Comparison of ENCODE assay signal across 8 cellular contexts in the genomic region with DNA sequence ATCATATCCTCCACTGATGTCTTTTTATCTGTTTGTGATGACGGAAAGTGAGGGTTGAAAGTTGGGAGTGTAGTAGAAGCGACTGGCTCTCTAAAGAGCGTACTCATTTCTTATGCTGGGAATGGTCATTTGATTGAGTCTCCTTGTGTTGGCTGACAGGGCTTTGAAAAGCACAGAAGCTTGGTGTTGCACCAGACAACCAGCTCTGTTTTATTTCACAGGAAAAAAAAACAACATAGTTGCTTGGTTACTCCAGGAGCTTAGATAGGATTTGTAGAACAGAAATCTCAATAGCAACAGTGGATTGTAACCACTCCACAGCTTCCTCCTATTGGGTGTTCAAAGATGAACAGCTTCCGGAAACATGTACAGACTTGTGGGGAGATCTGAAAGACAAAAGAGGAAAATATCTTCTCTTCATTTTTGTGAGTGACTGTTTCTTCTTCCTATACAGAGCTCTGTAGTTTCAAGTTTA. TPM values are rescaled to one million over a fixed set of nuclear protein-coding genes. Genes with fewer than 3 reads are reported as not detected.
DNase-seq lines count a peak whose midpoint lies in the region; ATAC-seq and TF ChIP-seq lines count a peak whose summit lies in the region.

No MANE protein-coding gene starts in this region.

- H3K36me3 ChIP-seq in breast epithelium = no peaks in the 10 kb centered on the region
- peaks cover under 1 to 13% (median 5%) of the 10 kb centered on the region in 4 donors for H3K36me3 ChIP-seq in liver (ENCODE audit: control insufficient read depth in 4 of 4, insufficient read depth in 3 of 4, low read depth in 1 of 4, low read length in 3 of 4)
- H3K36me3 ChIP-seq in tibial nerve = peaks cover 0 to 19% (median 0%) of the 10 kb centered on the region in 3 donors

- H3K9me3 ChIP-seq in breast epithelium (no peaks in the 10 kb centered on the region), liver (ENCODE audit: control insufficient read depth in 4 of 4, low read length in 3 of 4) (no peaks in the 10 kb centered on the region), tibial nerve (no peaks in the 10 kb centered on the region)

- peak overlapping the region; percentile 89 to 98 for H3K27ac ChIP-seq in breast epithelium
- peak overlapping the region; percentile 14 to 48 for H3K27ac ChIP-seq in liver (ENCODE audit: low read depth in 1 of 2, low read length in 2 of 2)
- H3K27ac ChIP-seq in tibial nerve = peak overlapping the region in 3 of 4 donors; percentile 33 to 97 (median 96)

- WGBS in liver = 34% methylated on average over 4 of the region's 4 CpGs
- WGBS in tibial nerve, 2 donors = 46 to 47% methylated on average over 4 of the region's 4 CpGs

- peak overlapping the region; percentile 89 for H3K4me3 ChIP-seq in NB4 (ENCODE audit: low read depth, low read length)
- H3K4me3 ChIP-seq in breast epithelium = peak overlapping the region; percentile 66 to 94 (median 68)
- peak overlapping the region in 2 of 3 donors; percentile 73 to 88 for H3K4me3 ChIP-seq in liver (ENCODE audit: low read depth in 1 of 3, low read length in 3 of 3)
- H3K4me3 ChIP-seq in tibial nerve = peak overlapping the region in 2 of 4 donors; percentile 88 to 90

- H3K4me1 ChIP-seq in breast epithelium (peaks cover 3 to 9% of the 10 kb centered on the region in 2 donors), liver (ENCODE audit: control insufficient read depth in 4 of 4, insufficient read depth in 4 of 4, low read length in 3 of 4) (peaks cover 2 to 51% (median 45%) of the 10 kb centered on the region in 4 donors), tibial nerve (peaks cover 0 to 74% (median 43%) of the 10 kb centered on the region in 4 donors)

- H3K9ac ChIP-seq in liver (ENCODE audit: low read depth in 1 of 2, low read length in 2 of 2) = peak overlapping the region in 1 of 2 donors; percentile 89

- no peak for TF ChIP-seq RAD21 in liver (IDR thresholded peaks at IDR 0.05)

- intact Hi-C loops in breast epithelium (cut with DNase I; ENCODE audit: low total_unique reads) = no loop called here

- no peak for ATAC-seq in GM21619 (IDR thresholded peaks at IDR 0.05; ENCODE audit: unreplicated experiment)

- in situ Hi-C loops in G401 (cut with HindIII; ENCODE audit: low sequenced_read_pairs) = no loop called here

- DNase-seq in G401 (ENCODE audit: low spot score) (peak; percentile 34), NB4 (ENCODE audit: low read depth) (peak; percentile 60), breast epithelium (ENCODE audit: low spot score in 2 of 2) (no peak), tibial nerve (ENCODE audit: low spot score in 2 of 2) (no peak), retina (no peak), mesenteric fat pad (ENCODE audit: low spot score) (no peak)

- TF ChIP-seq POLR2A in NB4 (IDR thresholded peaks at IDR 0.05; ENCODE audit: extremely low read depth, insufficient read length) = no peak
- TF ChIP-seq POLR2A in breast epithelium (IDR thresholded peaks at IDR 0.05) = no peak
- no peak for TF ChIP-seq POLR2A in tibial nerve (IDR thresholded peaks at IDR 0.05)

- no peak for TF ChIP-seq CTCF in NB4 (IDR thresholded peaks at IDR 0.05; ENCODE audit: low read depth, low read length)
- no peak for TF ChIP-seq CTCF in breast epithelium (IDR thresholded peaks at IDR 0.05)
- TF ChIP-seq CTCF in liver (IDR thresholded peaks at IDR 0.05; ENCODE audit: low read depth, low read length, missing input control) = no peak
- no peak for TF ChIP-seq CTCF in tibial nerve (IDR thresholded peaks at IDR 0.05)

- TF ChIP-seq EP300 in tibial nerve (IDR thresholded peaks at IDR 0.05) = no peak

- H3K27me3 ChIP-seq in breast epithelium (no peaks in the 10 kb centered on the region), liver (ENCODE audit: control insufficient read depth in 4 of 4, insufficient read depth in 4 of 4, low read length in 3 of 4) (no peaks in the 10 kb centered on the region), tibial nerve (no peaks in the 10 kb centered on the region)

TF ChIP-seq in liver, 16 proteins besides CTCF, POLR2A, EP300 and RAD21 (continues in another document):
- no peak for TF ChIP-seq SP1 (IDR thresholded peaks at IDR 0.05)
- no peak for TF ChIP-seq YY1 (IDR thresholded peaks at IDR 0.05)
- TF ChIP-seq, protein P1, sequence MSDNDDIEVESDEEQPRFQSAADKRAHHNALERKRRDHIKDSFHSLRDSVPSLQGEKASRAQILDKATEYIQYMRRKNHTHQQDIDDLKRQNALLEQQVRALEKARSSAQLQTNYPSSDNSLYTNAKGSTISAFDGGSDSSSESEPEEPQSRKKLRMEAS (IDR thresholded peaks at IDR 0.05) = no peak
- TF ChIP-seq JUND (IDR thresholded peaks at IDR 0.05) = no peak
- TF ChIP-seq, protein P2, sequence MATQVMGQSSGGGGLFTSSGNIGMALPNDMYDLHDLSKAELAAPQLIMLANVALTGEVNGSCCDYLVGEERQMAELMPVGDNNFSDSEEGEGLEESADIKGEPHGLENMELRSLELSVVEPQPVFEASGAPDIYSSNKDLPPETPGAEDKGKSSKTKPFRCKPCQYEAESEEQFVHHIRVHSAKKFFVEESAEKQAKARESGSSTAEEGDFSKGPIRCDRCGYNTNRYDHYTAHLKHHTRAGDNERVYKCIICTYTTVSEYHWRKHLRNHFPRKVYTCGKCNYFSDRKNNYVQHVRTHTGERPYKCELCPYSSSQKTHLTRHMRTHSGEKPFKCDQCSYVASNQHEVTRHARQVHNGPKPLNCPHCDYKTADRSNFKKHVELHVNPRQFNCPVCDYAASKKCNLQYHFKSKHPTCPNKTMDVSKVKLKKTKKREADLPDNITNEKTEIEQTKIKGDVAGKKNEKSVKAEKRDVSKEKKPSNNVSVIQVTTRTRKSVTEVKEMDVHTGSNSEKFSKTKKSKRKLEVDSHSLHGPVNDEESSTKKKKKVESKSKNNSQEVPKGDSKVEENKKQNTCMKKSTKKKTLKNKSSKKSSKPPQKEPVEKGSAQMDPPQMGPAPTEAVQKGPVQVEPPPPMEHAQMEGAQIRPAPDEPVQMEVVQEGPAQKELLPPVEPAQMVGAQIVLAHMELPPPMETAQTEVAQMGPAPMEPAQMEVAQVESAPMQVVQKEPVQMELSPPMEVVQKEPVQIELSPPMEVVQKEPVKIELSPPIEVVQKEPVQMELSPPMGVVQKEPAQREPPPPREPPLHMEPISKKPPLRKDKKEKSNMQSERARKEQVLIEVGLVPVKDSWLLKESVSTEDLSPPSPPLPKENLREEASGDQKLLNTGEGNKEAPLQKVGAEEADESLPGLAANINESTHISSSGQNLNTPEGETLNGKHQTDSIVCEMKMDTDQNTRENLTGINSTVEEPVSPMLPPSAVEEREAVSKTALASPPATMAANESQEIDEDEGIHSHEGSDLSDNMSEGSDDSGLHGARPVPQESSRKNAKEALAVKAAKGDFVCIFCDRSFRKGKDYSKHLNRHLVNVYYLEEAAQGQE (IDR thresholded peaks at IDR 0.05) = no peak
- TF ChIP-seq HNF4G (IDR thresholded peaks at IDR 0.05) = no peak
- no peak for TF ChIP-seq TAF1 (conservative IDR thresholded peaks at IDR 0.05)
- TF ChIP-seq FOXA1 (IDR thresholded peaks at IDR 0.05) = no peak
- TF ChIP-seq ATF3 (IDR thresholded peaks at IDR 0.05) = no peak
- no peak for TF ChIP-seq ZBTB33 (IDR thresholded peaks at IDR 0.05)
- no peak for TF ChIP-seq GABPA (IDR thresholded peaks at IDR 0.05 in 1 of 2, conservative IDR thresholded peaks at IDR 0.05 in 1 of 2)
- no peak for TF ChIP-seq RXRA (IDR thresholded peaks at IDR 0.05)
- no peak for TF ChIP-seq EGR1 (IDR thresholded peaks at IDR 0.05; ENCODE audit: low read depth in 2 of 2)

RNA-seq across cellular contexts. Expression of gene RBM14, which starts 2.7 kb away (rescaled TPM):
- total RNA-seq in G401 (2014; rRNA removed; shearing (Covaris generic)) = 47.7 and 68.8 TPM in 2 replicates
- total RNA-seq in breast epithelium (10 to 100 TPM; 42.6 to 55.0 (median 54.6) TPM), liver (10 to 100 TPM; 27.1 to 53.5 TPM), tibial nerve (10 to 100 TPM; 42.4 to 72.6 (median 61.5) TPM), mesenteric fat pad (64.0 TPM)
- 10 to 100 TPM in 1 of 2 donors, 1 to 10 TPM in 1; 7.0 to 16.7 TPM for polyA plus RNA-seq in liver

RNA-seq across cellular contexts. Expression of gene RBM4, which starts 19.4 kb away (rescaled TPM):
- total RNA-seq in G401 (2014; rRNA removed; shearing (Covaris generic)) = 513 and 534 TPM in 2 replicates
- total RNA-seq in breast epithelium (10 to 100 TPM; 73.9 to 98.3 (median 81.0) TPM), liver (10 to 100 TPM; 43.3 to 59.2 TPM), tibial nerve (10 to 100 TPM; 53.5 to 83.9 (median 57.2) TPM), mesenteric fat pad (95.7 TPM)
- 10 to 100 TPM; 36.9 to 49.4 TPM for polyA plus RNA-seq in liver

RNA-seq across cellular contexts. Expression of gene CCS, which starts 26.1 kb away (rescaled TPM):
- total RNA-seq in G401 (2014; rRNA removed; shearing (Covaris generic)) = 181 and 230 TPM in 2 replicates
- total RNA-seq in breast epithelium (10 to 100 TPM; 27.5 to 44.2 (median 33.1) TPM), liver (10 to 100 TPM; 30.2 to 54.7 TPM), tibial nerve (10 to 100 TPM; 33.4 to 54.0 (median 48.6) TPM), mesenteric fat pad (31.5 TPM)
- polyA plus RNA-seq in liver = 10 to 100 TPM; 38.9 to 80.2 TPM

RNA-seq across cellular contexts. Expression of gene CCDC87, which starts 26.3 kb away (rescaled TPM):
- total RNA-seq in G401 (2014; rRNA removed; shearing (Covaris generic)) = 0.07 and 0.37 TPM in 2 replicates
- total RNA-seq in breast epithelium (under 1 TPM in 1 of 3 donors, not detected in 2; 0.15 TPM), liver (under 1 TPM; 0.14 to 0.17 TPM), tibial nerve (1 to 10 TPM in 1 of 4 donors, under 1 TPM in 2, not detected in 1; 0.21 to 1.1 (median 0.30) TPM), mesenteric fat pad (not detected)
- under 1 TPM in 1 of 2 donors, not detected in 1; 0.14 TPM for polyA plus RNA-seq in liver

RNA-seq across cellular contexts. Expression of gene CTSF, which starts 50.7 kb away (rescaled TPM):
- 518 and 594 TPM in 2 replicates for total RNA-seq in G401 (2014; rRNA removed; shearing (Covaris generic))
- 100 to 1,000 TPM in 2 of 3 donors, 10 to 100 TPM in 1; 98.6 to 149 (median 116) TPM for total RNA-seq in breast epithelium
- 10 to 100 TPM in 1 of 2 donors, 1 to 10 TPM in 1; 8.5 to 20.2 TPM for total RNA-seq in liver
- polyA plus RNA-seq in liver = 10 to 100 TPM; 27.7 to 31.9 TPM
- total RNA-seq in tibial nerve = 100 to 1,000 TPM; 102 to 322 (median 190) TPM
- 44.2 TPM for total RNA-seq in mesenteric fat pad

Comparison
In these comparisons a context has a peak if more than half of its experiments do, and no peak if none do; other contexts are left out.
1. DNase-seq: peak in G401 (single experiment) and NB4 (single experiment); none in breast epithelium (0 of 2), tibial nerve (0 of 2), retina (single experiment) and mesenteric fat pad (single experiment).
2. H3K27ac ChIP-seq: peak in every context shown above with its lines; median percentile 96 in tibial nerve; 94 in breast epithelium; 31 in liver.